Comparison of ENCODE assay signal across 1 cellular context in the genomic region with DNA sequence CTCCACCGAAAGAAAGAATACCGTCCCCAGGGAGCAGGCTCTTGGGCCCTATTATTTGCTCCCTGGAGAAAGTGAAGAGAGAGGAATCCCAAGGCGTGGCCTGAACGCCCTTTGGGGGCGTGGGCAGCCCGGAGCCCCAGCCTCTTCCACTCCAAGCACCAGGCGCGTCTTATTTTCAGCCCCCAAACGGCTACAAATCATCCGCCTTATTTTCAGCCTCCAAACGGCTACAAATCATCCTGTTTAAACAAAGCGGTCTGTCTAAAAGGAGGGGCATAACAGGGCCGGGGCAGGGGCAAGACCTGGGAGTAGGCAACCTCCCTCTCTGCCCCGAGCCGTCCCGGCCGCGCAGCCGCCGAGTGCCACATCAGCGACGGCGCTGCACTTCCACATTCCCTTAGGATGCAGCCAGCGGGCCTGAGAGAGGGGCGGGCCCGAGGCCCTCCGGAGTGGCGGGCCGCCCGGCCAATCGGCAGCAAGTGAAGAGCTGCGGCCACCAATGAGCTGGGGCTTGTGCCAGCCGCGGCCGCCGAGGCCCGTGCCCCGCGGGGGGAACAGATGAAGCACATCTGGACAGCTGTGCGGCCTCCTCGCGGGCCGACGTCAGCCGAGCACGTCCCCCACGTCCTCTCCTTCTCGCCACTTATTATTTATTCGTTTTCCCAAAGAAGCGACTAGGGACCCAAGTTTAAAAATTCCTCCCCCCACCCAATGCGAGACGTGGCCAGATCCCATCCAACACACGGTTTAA.
TF ChIP-seq lines count a peak whose summit lies in the region.

Gene TMEM45A, plus strand, starts transcription at position 561 of the 751 bp plus-strand sequence. CDS start 62,593 bp downstream, outside the sequence.

TF ChIP-seq in HepG2, 621 proteins besides CTCF, POLR2A, EP300 and RAD21 (continued from another document and continues in another):
- TF ChIP-seq, protein P1, sequence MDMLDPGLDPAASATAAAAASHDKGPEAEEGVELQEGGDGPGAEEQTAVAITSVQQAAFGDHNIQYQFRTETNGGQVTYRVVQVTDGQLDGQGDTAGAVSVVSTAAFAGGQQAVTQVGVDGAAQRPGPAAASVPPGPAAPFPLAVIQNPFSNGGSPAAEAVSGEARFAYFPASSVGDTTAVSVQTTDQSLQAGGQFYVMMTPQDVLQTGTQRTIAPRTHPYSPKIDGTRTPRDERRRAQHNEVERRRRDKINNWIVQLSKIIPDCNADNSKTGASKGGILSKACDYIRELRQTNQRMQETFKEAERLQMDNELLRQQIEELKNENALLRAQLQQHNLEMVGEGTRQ (IDR thresholded peaks at IDR 0.05; ENCODE audit: low read depth, low read length): no peak
- TF ChIP-seq, protein P1 (CRISPR knock-in tag; IDR thresholded peaks at IDR 0.05; ENCODE audit: borderline replicate concordance): no peak
- TF ChIP-seq ZNF782 (CRISPR knock-in tag; IDR thresholded peaks at IDR 0.05; ENCODE audit: borderline replicate concordance): 0 out of 2 replicates have a peak, but pooled peaks have one; percentile 36
- TF ChIP-seq TBP (CRISPR knock-in tag; IDR thresholded peaks at IDR 0.05): 0 out of 2 replicates have a peak, but pooled peaks have one; percentile 28
- TF ChIP-seq ZSCAN29 (CRISPR knock-in tag; conservative IDR thresholded peaks at IDR 0.05): no peak
- TF ChIP-seq, protein P2, sequence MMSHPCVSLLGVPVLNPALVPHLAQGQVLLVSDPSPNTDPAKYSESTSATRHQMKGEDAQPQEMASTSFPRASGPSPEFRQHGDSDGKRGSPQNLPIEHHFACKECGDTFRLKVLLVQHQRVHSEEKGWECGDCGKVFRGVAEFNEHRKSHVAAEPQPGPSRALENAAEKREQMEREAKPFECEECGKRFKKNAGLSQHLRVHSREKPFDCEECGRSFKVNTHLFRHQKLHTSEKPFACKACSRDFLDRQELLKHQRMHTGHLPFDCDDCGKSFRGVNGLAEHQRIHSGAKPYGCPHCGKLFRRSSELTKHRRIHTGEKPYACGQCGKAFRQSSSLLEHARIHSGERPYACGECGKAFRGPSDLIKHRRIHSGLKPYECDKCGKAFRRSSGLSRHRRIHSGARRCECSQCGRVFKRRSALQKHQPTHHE (CRISPR knock-in tag; IDR thresholded peaks at IDR 0.05; ENCODE audit: borderline replicate concordance): no peak
- no peak for TF ChIP-seq ZNF558 (CRISPR knock-in tag; IDR thresholded peaks at IDR 0.05; ENCODE audit: borderline replicate concordance)
- TF ChIP-seq U2AF2 (IDR thresholded peaks at IDR 0.05; ENCODE audit: low read depth, low read length): no peak
- TF ChIP-seq, protein P3, sequence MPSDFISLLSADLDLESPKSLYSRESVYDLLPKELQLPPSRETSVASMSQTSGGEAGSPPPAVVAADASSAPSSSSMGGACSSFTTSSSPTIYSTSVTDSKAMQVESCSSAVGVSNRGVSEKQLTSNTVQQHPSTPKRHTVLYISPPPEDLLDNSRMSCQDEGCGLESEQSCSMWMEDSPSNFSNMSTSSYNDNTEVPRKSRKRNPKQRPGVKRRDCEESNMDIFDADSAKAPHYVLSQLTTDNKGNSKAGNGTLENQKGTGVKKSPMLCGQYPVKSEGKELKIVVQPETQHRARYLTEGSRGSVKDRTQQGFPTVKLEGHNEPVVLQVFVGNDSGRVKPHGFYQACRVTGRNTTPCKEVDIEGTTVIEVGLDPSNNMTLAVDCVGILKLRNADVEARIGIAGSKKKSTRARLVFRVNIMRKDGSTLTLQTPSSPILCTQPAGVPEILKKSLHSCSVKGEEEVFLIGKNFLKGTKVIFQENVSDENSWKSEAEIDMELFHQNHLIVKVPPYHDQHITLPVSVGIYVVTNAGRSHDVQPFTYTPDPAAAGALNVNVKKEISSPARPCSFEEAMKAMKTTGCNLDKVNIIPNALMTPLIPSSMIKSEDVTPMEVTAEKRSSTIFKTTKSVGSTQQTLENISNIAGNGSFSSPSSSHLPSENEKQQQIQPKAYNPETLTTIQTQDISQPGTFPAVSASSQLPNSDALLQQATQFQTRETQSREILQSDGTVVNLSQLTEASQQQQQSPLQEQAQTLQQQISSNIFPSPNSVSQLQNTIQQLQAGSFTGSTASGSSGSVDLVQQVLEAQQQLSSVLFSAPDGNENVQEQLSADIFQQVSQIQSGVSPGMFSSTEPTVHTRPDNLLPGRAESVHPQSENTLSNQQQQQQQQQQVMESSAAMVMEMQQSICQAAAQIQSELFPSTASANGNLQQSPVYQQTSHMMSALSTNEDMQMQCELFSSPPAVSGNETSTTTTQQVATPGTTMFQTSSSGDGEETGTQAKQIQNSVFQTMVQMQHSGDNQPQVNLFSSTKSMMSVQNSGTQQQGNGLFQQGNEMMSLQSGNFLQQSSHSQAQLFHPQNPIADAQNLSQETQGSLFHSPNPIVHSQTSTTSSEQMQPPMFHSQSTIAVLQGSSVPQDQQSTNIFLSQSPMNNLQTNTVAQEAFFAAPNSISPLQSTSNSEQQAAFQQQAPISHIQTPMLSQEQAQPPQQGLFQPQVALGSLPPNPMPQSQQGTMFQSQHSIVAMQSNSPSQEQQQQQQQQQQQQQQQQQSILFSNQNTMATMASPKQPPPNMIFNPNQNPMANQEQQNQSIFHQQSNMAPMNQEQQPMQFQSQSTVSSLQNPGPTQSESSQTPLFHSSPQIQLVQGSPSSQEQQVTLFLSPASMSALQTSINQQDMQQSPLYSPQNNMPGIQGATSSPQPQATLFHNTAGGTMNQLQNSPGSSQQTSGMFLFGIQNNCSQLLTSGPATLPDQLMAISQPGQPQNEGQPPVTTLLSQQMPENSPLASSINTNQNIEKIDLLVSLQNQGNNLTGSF (CRISPR knock-in tag; IDR thresholded peaks at IDR 0.05): peak; percentile 86; the same call in 1 of the 2 replicates
- TF ChIP-seq, protein P4, sequence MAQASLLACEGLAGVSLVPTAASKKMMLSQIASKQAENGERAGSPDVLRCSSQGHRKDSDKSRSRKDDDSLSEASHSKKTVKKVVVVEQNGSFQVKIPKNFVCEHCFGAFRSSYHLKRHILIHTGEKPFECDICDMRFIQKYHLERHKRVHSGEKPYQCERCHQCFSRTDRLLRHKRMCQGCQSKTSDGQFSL (CRISPR knock-in tag; IDR thresholded peaks at IDR 0.05): 0 out of 2 replicates have a peak, but pooled peaks have one; percentile 62
- TF ChIP-seq ARNT2 (CRISPR knock-in tag; IDR thresholded peaks at IDR 0.05; ENCODE audit: low read depth): peak; percentile 74
- TF ChIP-seq GFI1 (CRISPR knock-in tag; IDR thresholded peaks at IDR 0.05; ENCODE audit: borderline replicate concordance): peak; percentile 15; the same call in 1 of the 2 replicates
- TF ChIP-seq ATAD3A (CRISPR knock-in tag; IDR thresholded peaks at IDR 0.05): no peak
- TF ChIP-seq RBM22 (optimal IDR thresholded peaks at IDR 0.05; ENCODE audit: low read length): no peak
- TF ChIP-seq SNAI1 (CRISPR knock-in tag; IDR thresholded peaks at IDR 0.05; ENCODE audit: borderline replicate concordance): peak; percentile 72; the same call in 1 of the 2 replicates
- TF ChIP-seq HMG20A (CRISPR knock-in tag; IDR thresholded peaks at IDR 0.05; ENCODE audit: borderline replicate concordance): 0 out of 2 replicates have a peak, but pooled peaks have one; percentile 13
- TF ChIP-seq AGO2 (optimal IDR thresholded peaks at IDR 0.05; ENCODE audit: low read depth, low read length): peak; percentile 22
- TF ChIP-seq ZNF703 (CRISPR knock-in tag; IDR thresholded peaks at IDR 0.05; ENCODE audit: borderline replicate concordance): 0 out of 2 replicates have a peak, but pooled peaks have one; percentile 44
- TF ChIP-seq TARDBP (CRISPR knock-in tag; IDR thresholded peaks at IDR 0.05): 0 out of 2 replicates have a peak, but pooled peaks have one; percentile 33
- TF ChIP-seq ZNF296 (CRISPR knock-in tag; conservative IDR thresholded peaks at IDR 0.05): no peak
- 0 out of 2 replicates have a peak, but pooled peaks have one; percentile 37 for TF ChIP-seq ZFAT (CRISPR knock-in tag; conservative IDR thresholded peaks at IDR 0.05)
- peak; percentile 29; the same call in 1 of the 2 replicates for TF ChIP-seq ZSCAN31 (CRISPR knock-in tag; IDR thresholded peaks at IDR 0.05; ENCODE audit: low read depth)
- TF ChIP-seq TFE3 (CRISPR knock-in tag; IDR thresholded peaks at IDR 0.05): no peak
- peak; percentile 54; the same call in 1 of the 2 replicates for TF ChIP-seq KAT8 (CRISPR knock-in tag; IDR thresholded peaks at IDR 0.05)
- no peak for TF ChIP-seq POLR2AphosphoS2 (IDR thresholded peaks at IDR 0.05; ENCODE audit: low read depth, low read length)
- TF ChIP-seq NFATC3 (CRISPR knock-in tag; IDR thresholded peaks at IDR 0.05): 0 out of 2 replicates have a peak, but pooled peaks have one; percentile 47
- TF ChIP-seq MYC (CRISPR knock-in tag; IDR thresholded peaks at IDR 0.05; ENCODE audit: borderline replicate concordance): peak; percentile 84; the same call in 1 of the 2 replicates
- TF ChIP-seq BHLHE40 (IDR thresholded peaks at IDR 0.05; ENCODE audit: low read length): peak; percentile 79
- no peak for TF ChIP-seq NCOA5 (CRISPR knock-in tag; IDR thresholded peaks at IDR 0.05)
- TF ChIP-seq, protein P5, sequence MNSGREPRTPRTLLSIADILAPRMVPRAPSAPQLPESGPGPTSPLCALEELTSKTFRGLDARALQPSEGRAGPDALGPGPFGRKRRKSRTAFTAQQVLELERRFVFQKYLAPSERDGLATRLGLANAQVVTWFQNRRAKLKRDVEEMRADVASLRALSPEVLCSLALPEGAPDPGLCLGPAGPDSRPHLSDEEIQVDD (CRISPR knock-in tag; IDR thresholded peaks at IDR 0.05; ENCODE audit: borderline replicate concordance): no peak
- TF ChIP-seq, protein P6, sequence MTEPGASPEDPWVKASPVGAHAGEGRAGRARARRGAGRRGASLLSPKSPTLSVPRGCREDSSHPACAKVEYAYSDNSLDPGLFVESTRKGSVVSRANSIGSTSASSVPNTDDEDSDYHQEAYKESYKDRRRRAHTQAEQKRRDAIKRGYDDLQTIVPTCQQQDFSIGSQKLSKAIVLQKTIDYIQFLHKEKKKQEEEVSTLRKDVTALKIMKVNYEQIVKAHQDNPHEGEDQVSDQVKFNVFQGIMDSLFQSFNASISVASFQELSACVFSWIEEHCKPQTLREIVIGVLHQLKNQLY (CRISPR knock-in tag; IDR thresholded peaks at IDR 0.05): no peak; the same call in 1 of the 2 replicates
- peak; percentile 55; the same call in 1 of the 2 replicates for TF ChIP-seq GTF3A (CRISPR knock-in tag; conservative IDR thresholded peaks at IDR 0.05)
- 0 out of 2 replicates have a peak, but pooled peaks have one; percentile 37 for TF ChIP-seq JUND (CRISPR knock-in tag; IDR thresholded peaks at IDR 0.05)
- no peak; the same call in 1 of the 2 replicates for TF ChIP-seq FOSL2 (CRISPR knock-in tag; IDR thresholded peaks at IDR 0.05)
- no peak for TF ChIP-seq PHB2 (IDR thresholded peaks at IDR 0.05; ENCODE audit: partially characterized antibody)
- TF ChIP-seq WIZ (CRISPR knock-in tag; IDR thresholded peaks at IDR 0.05): no peak
- no peak for TF ChIP-seq ZIK1 (CRISPR knock-in tag; IDR thresholded peaks at IDR 0.05; ENCODE audit: borderline replicate concordance, low read depth)
- peak; percentile 68; the same call in 1 of the 2 replicates for TF ChIP-seq CHD2 (IDR thresholded peaks at IDR 0.05; ENCODE audit: low read depth, low read length)
- TF ChIP-seq SNAPC4 (CRISPR knock-in tag; IDR thresholded peaks at IDR 0.05): peak; percentile 78
